In genomic region chr2:185967335-185967734, GRCh38 we compare ENCODE assay signal across 14 cellular contexts.
"Had no signal": no experiment of that assay in that cellular context is flagged by ENCODE, and none has a peak within 500 bp of the region (broad histone marks: within the 10 kb centered on the region; RNA-seq: fewer than 3 reads in every experiment).

No MANE protein-coding gene starts in this region.

- DNase-seq: immature natural killer cell; left ventricle myocardium inferior; mesendoderm; naive B cell; ovary; right lobe of liver; stimulated activated CD4-positive, alpha-beta T cell treated with anti-CD3 and anti-CD28 coated beads, Interleukin-1b, Interleukin-23, amount 100 ng/mL, for 48 hours; stimulated activated CD4-positive, alpha-beta T cell treated with anti-CD3 and anti-CD28 coated beads, Interleukin-2, amount 100 ng/mL, for 48 hours; stimulated activated CD4-positive, alpha-beta T cell treated with anti-CD3 and anti-CD28 coated beads, Interleukin-4, amount 100 ng/mL, for 4 hours; stimulated activated CD8-positive, alpha-beta memory T cell treated with anti-CD3 and anti-CD28 coated beads, Interleukin-4, amount 100 ng/mL, for 48 hours; stimulated activated naive CD4-positive, alpha-beta T cell treated with Interleukin-2 at 50 U/mL for 16 hours; stimulated activated naive CD8-positive, alpha-beta T cell treated with anti-CD3 and anti-CD28 coated beads, Interleukin-15, amount 100 ng/mL, for 72 hours; substantia nigra; uterus had no signal
